Comparison of ENCODE assay signal across 1 cellular context in the genomic region with DNA sequence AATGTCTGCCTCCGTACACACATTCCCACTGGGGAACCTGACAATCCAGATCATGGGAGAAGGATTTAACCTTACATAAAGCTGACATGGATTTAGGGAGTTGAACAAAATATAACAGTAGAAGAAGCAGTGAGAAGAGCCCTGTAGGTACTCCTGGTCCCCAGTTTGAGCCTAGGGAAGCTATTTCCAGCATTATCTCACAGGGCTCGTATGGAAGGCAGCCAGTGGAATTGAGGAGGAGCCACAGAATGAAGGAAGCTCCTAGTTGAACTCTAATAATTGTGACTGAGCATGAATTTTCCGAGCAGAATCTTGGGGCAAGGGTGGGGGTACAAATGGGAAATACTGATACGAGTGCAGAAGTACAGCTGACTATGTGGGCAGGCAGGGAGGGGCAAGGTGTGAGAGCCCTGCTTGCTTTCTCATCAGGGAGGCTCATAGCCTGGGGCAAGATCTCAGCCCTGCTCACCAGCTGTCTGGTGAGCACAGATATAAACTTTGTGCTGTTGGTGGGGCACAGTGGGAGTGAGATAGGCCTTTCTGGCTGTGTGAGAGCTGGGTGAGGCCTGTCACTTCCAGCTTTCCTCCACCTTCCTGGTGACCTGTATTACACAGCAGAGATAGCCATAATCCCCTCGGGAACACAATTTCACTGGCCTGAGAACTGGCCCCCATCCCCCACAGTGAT.
TF ChIP-seq lines count a peak whose summit lies in the region.

No MANE protein-coding gene starts in this region.

TF ChIP-seq in GM23338, 12 proteins besides CTCF, POLR2A, EP300 and RAD21 (continued from another document):
- TF ChIP-seq, protein P1, sequence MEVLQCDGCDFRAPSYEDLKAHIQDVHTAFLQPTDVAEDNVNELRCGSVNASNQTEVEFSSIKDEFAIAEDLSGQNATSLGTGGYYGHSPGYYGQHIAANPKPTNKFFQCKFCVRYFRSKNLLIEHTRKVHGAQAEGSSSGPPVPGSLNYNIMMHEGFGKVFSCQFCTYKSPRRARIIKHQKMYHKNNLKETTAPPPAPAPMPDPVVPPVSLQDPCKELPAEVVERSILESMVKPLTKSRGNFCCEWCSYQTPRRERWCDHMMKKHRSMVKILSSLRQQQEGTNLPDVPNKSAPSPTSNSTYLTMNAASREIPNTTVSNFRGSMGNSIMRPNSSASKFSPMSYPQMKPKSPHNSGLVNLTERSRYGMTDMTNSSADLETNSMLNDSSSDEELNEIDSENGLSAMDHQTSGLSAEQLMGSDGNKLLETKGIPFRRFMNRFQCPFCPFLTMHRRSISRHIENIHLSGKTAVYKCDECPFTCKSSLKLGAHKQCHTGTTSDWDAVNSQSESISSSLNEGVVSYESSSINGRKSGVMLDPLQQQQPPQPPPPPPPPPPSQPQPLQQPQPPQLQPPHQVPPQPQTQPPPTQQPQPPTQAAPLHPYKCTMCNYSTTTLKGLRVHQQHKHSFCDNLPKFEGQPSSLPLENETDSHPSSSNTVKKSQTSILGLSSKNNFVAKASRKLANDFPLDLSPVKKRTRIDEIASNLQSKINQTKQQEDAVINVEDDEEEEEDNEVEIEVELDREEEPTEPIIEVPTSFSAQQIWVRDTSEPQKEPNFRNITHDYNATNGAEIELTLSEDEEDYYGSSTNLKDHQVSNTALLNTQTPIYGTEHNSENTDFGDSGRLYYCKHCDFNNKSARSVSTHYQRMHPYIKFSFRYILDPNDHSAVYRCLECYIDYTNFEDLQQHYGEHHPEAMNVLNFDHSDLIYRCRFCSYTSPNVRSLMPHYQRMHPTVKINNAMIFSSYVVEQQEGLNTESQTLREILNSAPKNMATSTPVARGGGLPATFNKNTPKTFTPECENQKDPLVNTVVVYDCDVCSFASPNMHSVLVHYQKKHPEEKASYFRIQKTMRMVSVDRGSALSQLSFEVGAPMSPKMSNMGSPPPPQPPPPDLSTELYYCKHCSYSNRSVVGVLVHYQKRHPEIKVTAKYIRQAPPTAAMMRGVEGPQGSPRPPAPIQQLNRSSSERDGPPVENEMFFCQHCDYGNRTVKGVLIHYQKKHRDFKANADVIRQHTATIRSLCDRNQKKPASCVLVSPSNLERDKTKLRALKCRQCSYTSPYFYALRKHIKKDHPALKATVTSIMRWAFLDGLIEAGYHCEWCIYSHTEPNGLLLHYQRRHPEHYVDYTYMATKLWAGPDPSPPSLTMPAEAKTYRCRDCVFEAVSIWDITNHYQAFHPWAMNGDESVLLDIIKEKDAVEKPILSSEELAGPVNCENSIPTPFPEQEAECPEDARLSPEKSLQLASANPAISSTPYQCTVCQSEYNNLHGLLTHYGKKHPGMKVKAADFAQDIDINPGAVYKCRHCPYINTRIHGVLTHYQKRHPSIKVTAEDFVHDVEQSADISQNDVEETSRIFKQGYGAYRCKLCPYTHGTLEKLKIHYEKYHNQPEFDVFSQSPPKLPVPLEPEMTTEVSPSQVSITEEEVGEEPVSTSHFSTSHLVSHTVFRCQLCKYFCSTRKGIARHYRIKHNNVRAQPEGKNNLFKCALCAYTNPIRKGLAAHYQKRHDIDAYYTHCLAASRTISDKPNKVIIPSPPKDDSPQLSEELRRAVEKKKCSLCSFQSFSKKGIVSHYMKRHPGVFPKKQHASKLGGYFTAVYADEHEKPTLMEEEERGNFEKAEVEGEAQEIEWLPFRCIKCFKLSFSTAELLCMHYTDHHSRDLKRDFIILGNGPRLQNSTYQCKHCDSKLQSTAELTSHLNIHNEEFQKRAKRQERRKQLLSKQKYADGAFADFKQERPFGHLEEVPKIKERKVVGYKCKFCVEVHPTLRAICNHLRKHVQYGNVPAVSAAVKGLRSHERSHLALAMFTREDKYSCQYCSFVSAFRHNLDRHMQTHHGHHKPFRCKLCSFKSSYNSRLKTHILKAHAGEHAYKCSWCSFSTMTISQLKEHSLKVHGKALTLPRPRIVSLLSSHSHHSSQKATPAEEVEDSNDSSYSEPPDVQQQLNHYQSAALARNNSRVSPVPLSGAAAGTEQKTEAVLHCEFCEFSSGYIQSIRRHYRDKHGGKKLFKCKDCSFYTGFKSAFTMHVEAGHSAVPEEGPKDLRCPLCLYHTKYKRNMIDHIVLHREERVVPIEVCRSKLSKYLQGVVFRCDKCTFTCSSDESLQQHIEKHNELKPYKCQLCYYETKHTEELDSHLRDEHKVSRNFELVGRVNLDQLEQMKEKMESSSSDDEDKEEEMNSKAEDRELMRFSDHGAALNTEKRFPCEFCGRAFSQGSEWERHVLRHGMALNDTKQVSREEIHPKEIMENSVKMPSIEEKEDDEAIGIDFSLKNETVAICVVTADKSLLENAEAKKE (CRISPR knock-in tag; IDR thresholded peaks at IDR 0.05): no peak
- no peak for TF ChIP-seq ZNF114 (CRISPR knock-in tag; IDR thresholded peaks at IDR 0.05)
- TF ChIP-seq ZNF331 (CRISPR knock-in tag; IDR thresholded peaks at IDR 0.05; ENCODE audit: low read depth): no peak
- TF ChIP-seq CREB1 (CRISPR knock-in tag; IDR thresholded peaks at IDR 0.05; ENCODE audit: low read depth): no peak
- TF ChIP-seq STAT1 (IDR thresholded peaks at IDR 0.05; ENCODE audit: unreplicated experiment): no peak
- TF ChIP-seq JUNB (IDR thresholded peaks at IDR 0.05; ENCODE audit: unreplicated experiment): no peak
- TF ChIP-seq POLR2AphosphoS5 (IDR thresholded peaks at IDR 0.05; ENCODE audit: low read depth): no peak
- no peak for TF ChIP-seq EZH2 (IDR thresholded peaks at IDR 0.05; ENCODE audit: low read depth, unreplicated experiment)
- no peak for TF ChIP-seq EZH2phosphoT487 (IDR thresholded peaks at IDR 0.05; ENCODE audit: unreplicated experiment)
- TF ChIP-seq, protein P2, sequence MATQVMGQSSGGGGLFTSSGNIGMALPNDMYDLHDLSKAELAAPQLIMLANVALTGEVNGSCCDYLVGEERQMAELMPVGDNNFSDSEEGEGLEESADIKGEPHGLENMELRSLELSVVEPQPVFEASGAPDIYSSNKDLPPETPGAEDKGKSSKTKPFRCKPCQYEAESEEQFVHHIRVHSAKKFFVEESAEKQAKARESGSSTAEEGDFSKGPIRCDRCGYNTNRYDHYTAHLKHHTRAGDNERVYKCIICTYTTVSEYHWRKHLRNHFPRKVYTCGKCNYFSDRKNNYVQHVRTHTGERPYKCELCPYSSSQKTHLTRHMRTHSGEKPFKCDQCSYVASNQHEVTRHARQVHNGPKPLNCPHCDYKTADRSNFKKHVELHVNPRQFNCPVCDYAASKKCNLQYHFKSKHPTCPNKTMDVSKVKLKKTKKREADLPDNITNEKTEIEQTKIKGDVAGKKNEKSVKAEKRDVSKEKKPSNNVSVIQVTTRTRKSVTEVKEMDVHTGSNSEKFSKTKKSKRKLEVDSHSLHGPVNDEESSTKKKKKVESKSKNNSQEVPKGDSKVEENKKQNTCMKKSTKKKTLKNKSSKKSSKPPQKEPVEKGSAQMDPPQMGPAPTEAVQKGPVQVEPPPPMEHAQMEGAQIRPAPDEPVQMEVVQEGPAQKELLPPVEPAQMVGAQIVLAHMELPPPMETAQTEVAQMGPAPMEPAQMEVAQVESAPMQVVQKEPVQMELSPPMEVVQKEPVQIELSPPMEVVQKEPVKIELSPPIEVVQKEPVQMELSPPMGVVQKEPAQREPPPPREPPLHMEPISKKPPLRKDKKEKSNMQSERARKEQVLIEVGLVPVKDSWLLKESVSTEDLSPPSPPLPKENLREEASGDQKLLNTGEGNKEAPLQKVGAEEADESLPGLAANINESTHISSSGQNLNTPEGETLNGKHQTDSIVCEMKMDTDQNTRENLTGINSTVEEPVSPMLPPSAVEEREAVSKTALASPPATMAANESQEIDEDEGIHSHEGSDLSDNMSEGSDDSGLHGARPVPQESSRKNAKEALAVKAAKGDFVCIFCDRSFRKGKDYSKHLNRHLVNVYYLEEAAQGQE (IDR thresholded peaks at IDR 0.05; ENCODE audit: unreplicated experiment): no peak
- TF ChIP-seq, protein P3, sequence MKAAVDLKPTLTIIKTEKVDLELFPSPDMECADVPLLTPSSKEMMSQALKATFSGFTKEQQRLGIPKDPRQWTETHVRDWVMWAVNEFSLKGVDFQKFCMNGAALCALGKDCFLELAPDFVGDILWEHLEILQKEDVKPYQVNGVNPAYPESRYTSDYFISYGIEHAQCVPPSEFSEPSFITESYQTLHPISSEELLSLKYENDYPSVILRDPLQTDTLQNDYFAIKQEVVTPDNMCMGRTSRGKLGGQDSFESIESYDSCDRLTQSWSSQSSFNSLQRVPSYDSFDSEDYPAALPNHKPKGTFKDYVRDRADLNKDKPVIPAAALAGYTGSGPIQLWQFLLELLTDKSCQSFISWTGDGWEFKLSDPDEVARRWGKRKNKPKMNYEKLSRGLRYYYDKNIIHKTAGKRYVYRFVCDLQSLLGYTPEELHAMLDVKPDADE (IDR thresholded peaks at IDR 0.05): no peak
